ENCODE assay signal across 27 cellular contexts in the genomic region with DNA sequence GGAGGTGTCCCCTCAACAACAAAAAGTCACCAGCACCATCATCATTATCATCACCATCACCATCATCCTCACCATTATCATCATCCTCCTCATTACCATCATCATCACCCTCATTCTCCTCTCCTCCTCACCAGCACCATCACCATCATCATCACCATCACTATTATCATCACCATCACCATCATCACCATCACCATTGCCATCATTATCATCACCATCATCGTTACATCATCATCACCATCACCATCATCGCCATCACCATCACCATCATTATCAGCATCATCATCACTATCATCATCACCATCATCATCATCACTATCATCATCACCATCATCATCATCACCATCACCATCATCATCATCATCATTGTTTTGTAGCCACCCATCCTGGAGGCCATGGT.
"Had no signal": no experiment of that assay in that cellular context is flagged by ENCODE, and none has a peak within 500 bp of the region (broad histone marks: within the 10 kb centered on the region; RNA-seq: fewer than 3 reads in every experiment).

No MANE protein-coding gene starts in this region.

- H3K27me3 Mint-ChIP-seq: dendritic cell treated with granulocyte-macrophage colony-stimulating factor and Interleukin-4, amounts not matched to agents 40 ng/mL and 50 ng/mL, for 4 days; stimulated activated naive CD8-positive, alpha-beta T cell treated with anti-CD3 and anti-CD28 coated beads, Interleukin-15, amount 100 ng/mL, for 72 hours had no signal

- H2AFZ ChIP-seq: hepatocyte had no signal

- H3K27ac ChIP-seq: colonic mucosa, epithelial cell of prostate, foreskin keratinocyte, gastroesophageal sphincter, heart left ventricle, neutrophil, suprapubic skin had no signal

- H3K4me3 Mint-ChIP-seq: dendritic cell treated with granulocyte-macrophage colony-stimulating factor and Interleukin-4, amounts not matched to agents 40 ng/mL and 50 ng/mL, for 4 days; endodermal cell; memory B cell; natural killer cell; stimulated activated naive CD8-positive, alpha-beta T cell treated with anti-CD3 and anti-CD28 coated beads, Interleukin-15, amount 100 ng/mL, for 72 hours had no signal

- H3K79me2 ChIP-seq: hepatocyte had no signal

- ATAC-seq: esophagus mucosa; foreskin keratinocyte; gastroesophageal sphincter; heart left ventricle; left lobe of liver; natural killer cell; sciatic nerve; stimulated activated naive CD8-positive, alpha-beta T cell treated with anti-CD3 and anti-CD28 coated beads, Interleukin-15, amount 100 ng/mL, for 72 hours had no signal

- H3K9me3 Mint-ChIP-seq: dendritic cell treated with granulocyte-macrophage colony-stimulating factor and Interleukin-4, amounts not matched to agents 40 ng/mL and 50 ng/mL, for 4 days; endodermal cell; natural killer cell had no signal

- H3K9me3 ChIP-seq: colonic mucosa, gastroesophageal sphincter, heart left ventricle, neutrophil, pancreas, suprapubic skin had no signal

- H3K27me3 ChIP-seq: colonic mucosa, foreskin keratinocyte, gastroesophageal sphincter, heart left ventricle, hepatocyte, neutrophil, pancreas had no signal

- H3K4me2 ChIP-seq: hepatocyte, smooth muscle cell had no signal

- H3K36me3 Mint-ChIP-seq: memory B cell, natural killer cell had no signal

- H3K4me1 ChIP-seq: colonic mucosa had no signal

- DNase-seq: colonic mucosa; effector CD8-positive, alpha-beta T cell; endodermal cell; heart left ventricle; kidney; natural killer cell; stimulated activated CD4-positive, alpha-beta T cell treated with anti-CD3 and anti-CD28 coated beads, Interleukin-12 subunit alpha, Interleukin-12 subunit beta, amount 100 ng/mL, for 4 hours; stimulated activated CD4-positive, alpha-beta T cell treated with anti-CD3 and anti-CD28 coated beads, Interleukin-1b, Interleukin-23, amount 100 ng/mL, for 48 hours; stimulated activated CD4-positive, alpha-beta T cell treated with anti-CD3 and anti-CD28 coated beads, Interleukin-4, amount 100 ng/mL, for 1 hour; stimulated activated CD8-positive, alpha-beta memory T cell treated with anti-CD3 and anti-CD28 coated beads, Interleukin-4, amount 100 ng/mL, for 48 hours; stimulated activated naive CD4-positive, alpha-beta T cell; stimulated activated naive CD8-positive, alpha-beta T cell treated with anti-CD3 and anti-CD28 coated beads, Interleukin-15, amount 100 ng/mL, for 72 hours; trophoblast cell had no signal

- H3K27ac Mint-ChIP-seq: dendritic cell treated with granulocyte-macrophage colony-stimulating factor and Interleukin-4, amounts not matched to agents 40 ng/mL and 50 ng/mL, for 4 days; endodermal cell; memory B cell; natural killer cell; stimulated activated naive CD8-positive, alpha-beta T cell treated with anti-CD3 and anti-CD28 coated beads, Interleukin-15, amount 100 ng/mL, for 72 hours had no signal

- H3K4me1 Mint-ChIP-seq: memory B cell; natural killer cell; stimulated activated naive CD8-positive, alpha-beta T cell treated with anti-CD3 and anti-CD28 coated beads, Interleukin-15, amount 100 ng/mL, for 72 hours had no signal

- H3K36me3 ChIP-seq: colonic mucosa, gastroesophageal sphincter, heart left ventricle, neutrophil, pancreas, suprapubic skin had no signal

- FAIRE-seq: kidney, pancreas had no signal

- H3K4me3 ChIP-seq: colonic mucosa, gastroesophageal sphincter, heart left ventricle, hepatocyte, lung, pancreas, smooth muscle cell, suprapubic skin had no signal
